13 cellular contexts compared by ENCODE assay signal in the genomic region with DNA sequence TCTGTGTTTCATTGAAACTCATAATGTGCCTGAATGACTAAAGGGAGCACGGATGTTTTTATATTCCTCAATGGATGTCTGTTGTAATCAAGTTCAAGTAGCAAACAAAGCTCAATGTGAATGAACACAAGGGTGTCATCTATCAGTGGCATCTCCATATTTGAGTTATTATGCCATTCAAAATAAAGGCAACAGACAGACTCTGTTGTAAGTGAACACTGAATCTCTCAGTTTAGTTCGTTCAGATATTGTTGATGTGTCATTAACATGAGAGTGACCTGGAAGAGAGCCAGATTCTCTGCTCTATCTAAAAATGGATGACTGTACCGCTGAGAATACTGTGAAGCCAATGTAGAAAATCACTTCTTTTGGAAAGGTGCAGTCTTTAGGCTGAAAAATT.
DNase-seq lines count a peak whose midpoint lies in the region; ATAC-seq and TF ChIP-seq lines count a peak whose summit lies in the region.
"Had no signal": no experiment of that assay in that cellular context is flagged by ENCODE, and none has a peak within 500 bp of the region (broad histone marks: within the 10 kb centered on the region; RNA-seq: fewer than 3 reads in every experiment).

No MANE protein-coding gene starts in this region.

- H3K9me3 Mint-ChIP-seq in glutamatergic neuron (ENCODE audit: unreplicated experiment), result no peaks in the 10 kb centered on the region
- H3K9me3 Mint-ChIP-seq in T-cell, result no peaks in the 10 kb centered on the region

- TF ChIP-seq POLR2A in ovary (IDR thresholded peaks at IDR 0.05), result no peak

- H3K27ac ChIP-seq in ovary, result no peak overlapping the region
- H3K27ac ChIP-seq: coronary artery, suprapubic skin had no signal

- POLR2A ChIA-PET in T-cell (lab: Charles Lee), result no interaction called here

- no peaks in the 10 kb centered on the region for H3K9me3 ChIP-seq in ovary
- H3K9me3 ChIP-seq: suprapubic skin had no signal

- no peaks in the 10 kb centered on the region for H3K36me3 Mint-ChIP-seq in glutamatergic neuron (ENCODE audit: unreplicated experiment)
- no peaks in the 10 kb centered on the region for H3K36me3 Mint-ChIP-seq in T-cell

- peak; percentile 75 for DNase-seq in DMS53 (lab: John Stamatoyannopoulos, UW)
- DNase-seq in NCI-H1694 treated with DMSO at 0.1 percent for 48 hours (lab: John Stamatoyannopoulos, UW), result peak; percentile 35
- peak; percentile 66 for DNase-seq in RPMI7951 (ENCODE audit: low read depth)
- DNase-seq in glutamatergic neuron, result no peak
- no peak for DNase-seq in T-cell
- DNase-seq in epidermal melanocyte (ENCODE audit: insufficient read length, low spot score), result no peak
- DNase-seq in ovary, result no peak
- DNase-seq: activated gamma-delta T cell, C1 segment of cervical spinal cord had no signal

- no peak for TF ChIP-seq EP300 in ovary (IDR thresholded peaks at IDR 0.05)

- CTCF ChIA-PET in T-cell (lab: Charles Lee), result no interaction called here

- no peak for TF ChIP-seq CTCF in glutamatergic neuron (IDR thresholded peaks at IDR 0.05; ENCODE audit: partially characterized antibody, unreplicated experiment)
- no peak for TF ChIP-seq CTCF in ovary (IDR thresholded peaks at IDR 0.05)

- H3K4me3 ChIP-seq in ovary, result no peak overlapping the region
- H3K4me3 ChIP-seq: coronary artery, suprapubic skin had no signal

- no peaks in the 10 kb centered on the region for H3K4me1 ChIP-seq in ovary (ENCODE audit: insufficient read depth)
- H3K4me1 ChIP-seq: suprapubic skin had no signal

- H3K27me3 Mint-ChIP-seq in glutamatergic neuron (ENCODE audit: unreplicated experiment) (no peaks in the 10 kb centered on the region), T-cell (no peaks in the 10 kb centered on the region)

- no peaks in the 10 kb centered on the region for H3K36me3 ChIP-seq in ovary
- H3K36me3 ChIP-seq: suprapubic skin had no signal

- ATAC-seq in T-cell (replicated peaks in 1 of 4) (no peak), HG02588 (IDR thresholded peaks at IDR 0.05; ENCODE audit: unreplicated experiment) (no peak)
- ATAC-seq: SK-N-SH treated with all-trans-retinoic acid at 6 μM for 48 hours had no signal

- intact Hi-C loops in ovary (cut with DNase I), result no loop called here

- no peaks in the 10 kb centered on the region for H3K27me3 ChIP-seq in ovary
- H3K27me3 ChIP-seq: suprapubic skin had no signal

- H3K4me1 Mint-ChIP-seq in glutamatergic neuron (ENCODE audit: low read depth, unreplicated experiment) (peaks cover 20% of the 10 kb centered on the region), T-cell (no peaks in the 10 kb centered on the region)

- no peak overlapping the region for H3K4me3 Mint-ChIP-seq in glutamatergic neuron (ENCODE audit: unreplicated experiment)
- no peak overlapping the region for H3K4me3 Mint-ChIP-seq in T-cell

- 57 to 64% (median 63%) methylated on average over 3 of the region's 3 CpGs for WGBS in ovary, 3 donors

- H3K27ac Mint-ChIP-seq in glutamatergic neuron (ENCODE audit: unreplicated experiment) (peak overlapping the region; percentile 20), T-cell (no peak overlapping the region)

Comparison
In these comparisons a context has a peak if more than half of its experiments do, and no peak if none do; other contexts are left out.
1. DNase-seq: peak in DMS53 (single experiment), NCI-H1694 treated with DMSO at 0.1 percent for 48 hours (single experiment) and RPMI7951 (single experiment); none in glutamatergic neuron (single experiment), T-cell (0 of 34), epidermal melanocyte (single experiment) and ovary (0 of 5).